In genomic region chr17:41404024-41404651, GRCh38 we compare ENCODE assay signal across 8 cellular contexts. TPM values are rescaled to one million over a fixed set of nuclear protein-coding genes. Genes with fewer than 3 reads are reported as not detected.
DNase-seq lines count a peak whose midpoint lies in the region; ATAC-seq, FAIRE-seq and TF ChIP-seq lines count a peak whose summit lies in the region.

No MANE protein-coding gene starts in this region.

- WGBS in GM12878 (ENCODE audit: insufficient coverage, insufficient replicate concordance, low lambda C conversion rate, missing lambda C conversion rate): 6% methylated on average over 7 of the region's 7 CpGs
- WGBS in sigmoid colon, 2 donors: 56 to 67% methylated on average over 7 of the region's 7 CpGs

- SMC1A ChIA-PET in GM12878 (lab: Charles Lee; ENCODE audit: uncharacterized antibody, unreplicated experiment): interaction anchor here (0.9 to 1.1 kb wide), 3 partner anchors 13 to 788 kb away, joined by 3 read pairs; no protein-coding TSS in a partner anchor

- FAIRE-seq in H54 (lab: Jason Lieb, UNC): no peak
- FAIRE-seq in GM12878 (lab: Jason Lieb, UNC): no peak

- no peak overlapping the region for H3K9ac ChIP-seq in GM12878 (ENCODE audit: control insufficient read depth, insufficient read depth, low read length)

- in situ Hi-C loops in GM12878 (cut with MboI): no loop called here

- BruUV-seq in GM12878 (replicated peaks; lab: Mats Ljungman, UMichigan): no TSS peak

- TF ChIP-seq RAD21 in GM12878 (IDR thresholded peaks at IDR 0.05; ENCODE audit: insufficient read depth, low read depth, low read length): no peak

- no peak for TF ChIP-seq POLR2A in H54 (IDR thresholded peaks at IDR 0.05; ENCODE audit: low read depth, low read length)
- TF ChIP-seq POLR2A in GM12878 (IDR thresholded peaks at IDR 0.05; ENCODE audit: low read depth, low read length): no peak
- no peak for TF ChIP-seq POLR2A in sigmoid colon (IDR thresholded peaks at IDR 0.05)

- no peak overlapping the region for H3K27ac ChIP-seq in GM12878 (ENCODE audit: control insufficient read depth, insufficient read depth)
- H3K27ac ChIP-seq in sigmoid colon: peak overlapping the region in 1 of 4 donors; percentile 20

- DNase-seq in H54 (ENCODE audit: insufficient read length, low spot score): peak; percentile 74
- peak; percentile 100 for DNase-seq in RPMI7951 (ENCODE audit: low read depth)
- no peak for DNase-seq in GM12878 (ENCODE audit: low read depth, low spot score)
- DNase-seq in sciatic nerve (ENCODE audit: low spot score): no peak
- no peak for DNase-seq in occipital lobe (lab: John Stamatoyannopoulos, UW)
- DNase-seq in sigmoid colon: no peak

- CTCF ChIA-PET in GM12878 (lab: Yijun Ruan, JAX): interaction anchor here (0.7 to 1.8 kb wide), 3 partner anchors 10 to 13 kb away, joined by 3 to 6 read pairs (median 3); no protein-coding TSS in a partner anchor

- 0 out of 4 replicates have a peak, but pooled peaks cover 0 to 3% of the 10 kb centered on the region in 2 experiments for H3K27me3 ChIP-seq in GM12878 (replicated peaks in 1 of 2; ENCODE audit: control insufficient read depth in 2 of 2, insufficient read depth in 2 of 2, low read length in 1 of 2)
- no peaks in the 10 kb centered on the region for H3K27me3 ChIP-seq in sigmoid colon

- RAD21 ChIA-PET in GM12878 (lab: Charles Lee; ENCODE audit: unreplicated experiment): no interaction called here

- H3K9me3 ChIP-seq in GM12878 (replicated peaks; ENCODE audit: control insufficient read depth, insufficient read depth, low read length) (no peaks in the 10 kb centered on the region; the same call in 2 of the 3 replicates), sigmoid colon (no peaks in the 10 kb centered on the region)

- ATAC-seq in GM12878 (peak; percentile 38), sciatic nerve (peak; percentile 70), HG03439 (IDR thresholded peaks at IDR 0.05; ENCODE audit: unreplicated experiment) (no peak), GM19395 (IDR thresholded peaks at IDR 0.05; ENCODE audit: unreplicated experiment) (no peak)

- no peaks in the 10 kb centered on the region for H3K4me1 ChIP-seq in GM12878 (ENCODE audit: control insufficient read depth, insufficient read depth, low read length)
- no peaks in the 10 kb centered on the region for H3K4me1 ChIP-seq in sigmoid colon

- no peak overlapping the region for H2AFZ ChIP-seq in GM12878 (ENCODE audit: control insufficient read depth, low read depth, low read length)

- TF ChIP-seq CTCF in GM12878 (IDR thresholded peaks at IDR 0.05 in 2 of 3, conservative IDR thresholded peaks at IDR 0.05 in 1 of 3; ENCODE audit: control insufficient read depth in 2 of 3, extremely low read depth in 1 of 3, insufficient read depth in 1 of 3, low read depth in 3 of 3, low read length in 3 of 3) (no peak), sigmoid colon (IDR thresholded peaks at IDR 0.05) (no peak)

- POLR2A ChIA-PET in GM12878 (lab: Charles Lee): no interaction called here

- intact Hi-C loops in GM12878 (cut with micrococcal nuclease; ENCODE audit: unreplicated experiment) (no loop called here), sciatic nerve (cut with DNase I) (no loop called here), sigmoid colon (cut with DNase I) (no loop called here)

- H4K20me1 ChIP-seq in GM12878 (ENCODE audit: control insufficient read depth, insufficient read depth): 0 out of 2 replicates have a peak, but pooled peaks cover 4% of the 10 kb centered on the region

- H3K36me3 ChIP-seq in GM12878 (ENCODE audit: control insufficient read depth in 2 of 2, insufficient read depth in 2 of 2, low read length in 1 of 2) (no peaks in the 10 kb centered on the region), sigmoid colon (no peaks in the 10 kb centered on the region)

- no peak overlapping the region for H3K4me3 ChIP-seq in GM12878
- H3K4me3 ChIP-seq in sigmoid colon: no peak overlapping the region

- H3K4me2 ChIP-seq in GM12878 (ENCODE audit: control insufficient read depth, insufficient read depth): no peak overlapping the region

- TF ChIP-seq EP300 in GM12878 (IDR thresholded peaks at IDR 0.05; ENCODE audit: borderline replicate concordance in 1 of 2, control insufficient read depth in 1 of 2, low read depth in 2 of 2, low read length in 2 of 2) (no peak), sigmoid colon (IDR thresholded peaks at IDR 0.05) (no peak)

- no peaks in the 10 kb centered on the region for H3K79me2 ChIP-seq in GM12878 (ENCODE audit: control insufficient read depth, insufficient read depth, low read length)

RNA-seq across cellular contexts. Expression of gene KRT31, which starts 6.7 kb away (rescaled TPM):
- total RNA-seq in RPMI7951 (2014; rRNA removed; shearing (Covaris generic)): not detected in 2 replicates
- not detected in 2 replicates for total RNA-seq in GM12878 (2013; cell fraction: nucleolus; rRNA removed)
- not detected in 2 replicates for total RNA-seq in GM12878 (2014; rRNA removed)
- total RNA-seq in GM12878 (2014; rRNA removed; fragmentation: Illumina TruSeq; extraction: Trizol): not detected in 2 replicates
- total RNA-seq in GM12878 (2021): not detected in 2 replicates
- polyA plus RNA-seq in GM12878 (2011; ENCODE audit: low read depth): not detected
- polyA plus RNA-seq in GM12878 (2011; rRNA removed): not detected in 2 replicates
- polyA plus RNA-seq in GM12878 (2011; cell fraction: cytosol; rRNA removed): not detected in 2 replicates
- not detected in 2 replicates for polyA plus RNA-seq in GM12878 (2011; cell fraction: nucleus; rRNA removed)
- polyA plus RNA-seq in GM12878 (2012): not detected in 2 replicates
- polyA plus RNA-seq in GM12878 (2014; fragmentation: Illumina TruSeq; extraction: Trizol): not detected in 2 replicates
- not detected for polyA plus RNA-seq in GM12878 (2014; fragmentation: Nextera tagmentation; extraction: Ambion mirVana)
- polyA plus RNA-seq in GM12878 (2014; rRNA removed): not detected in 2 replicates
- polyA plus RNA-seq in GM12878 (2016; fragmentation: Nextera tagmentation; extraction: Ambion mirVana): not detected
- not detected in 2 replicates for polyA minus RNA-seq in GM12878 (2011; rRNA and poly(A)+ RNA removed)
- polyA minus RNA-seq in GM12878 (2011; cell fraction: cytosol; rRNA and poly(A)+ RNA removed): not detected in 2 replicates
- polyA minus RNA-seq in GM12878 (2011; cell fraction: nucleus; rRNA and poly(A)+ RNA removed): not detected in 2 replicates
- not detected for total RNA-seq in sciatic nerve
- total RNA-seq in occipital lobe: 0.47 TPM
- not detected for total RNA-seq in sigmoid colon
- not detected for polyA plus RNA-seq in sigmoid colon

RNA-seq across cellular contexts. Expression of gene KRT37, which starts 20.2 kb away (rescaled TPM):
- total RNA-seq in RPMI7951 (2014; rRNA removed; shearing (Covaris generic)): not detected in 2 replicates
- total RNA-seq in GM12878 (2013; cell fraction: nucleolus; rRNA removed): not detected in 2 replicates
- total RNA-seq in GM12878 (2014; rRNA removed) (not detected in 2 replicates), GM12878 (2014; rRNA removed; fragmentation: Illumina TruSeq; extraction: Trizol) (not detected in 2 replicates), GM12878 (2021) (not detected in 2 replicates), sciatic nerve (not detected), occipital lobe (not detected), sigmoid colon (not detected)
- polyA plus RNA-seq in GM12878 (2011; ENCODE audit: low read depth): not detected
- polyA plus RNA-seq in GM12878 (2011; rRNA removed) (not detected in 2 replicates), GM12878 (2014; fragmentation: Illumina TruSeq; extraction: Trizol) (not detected in 2 replicates), GM12878 (2014; fragmentation: Nextera tagmentation; extraction: Ambion mirVana) (not detected), GM12878 (2014; rRNA removed) (not detected in 2 replicates), GM12878 (2016; fragmentation: Nextera tagmentation; extraction: Ambion mirVana) (not detected), sigmoid colon (not detected)
- not detected in 2 replicates for polyA plus RNA-seq in GM12878 (2011; cell fraction: cytosol; rRNA removed)
- not detected in 2 replicates for polyA plus RNA-seq in GM12878 (2011; cell fraction: nucleus; rRNA removed)
- polyA plus RNA-seq in GM12878 (2012): not detected in 2 replicates
- not detected in 2 replicates for polyA minus RNA-seq in GM12878 (2011; rRNA and poly(A)+ RNA removed)
- not detected in 2 replicates for polyA minus RNA-seq in GM12878 (2011; cell fraction: cytosol; rRNA and poly(A)+ RNA removed)
- polyA minus RNA-seq in GM12878 (2011; cell fraction: nucleus; rRNA and poly(A)+ RNA removed): not detected in 2 replicates

RNA-seq across cellular contexts. Expression of gene KRT34, which starts 22.0 kb away (rescaled TPM):
- not detected in 2 replicates for total RNA-seq in RPMI7951 (2014; rRNA removed; shearing (Covaris generic))
- not detected in 2 replicates for total RNA-seq in GM12878 (2013; cell fraction: nucleolus; rRNA removed)
- total RNA-seq in GM12878 (2014; rRNA removed): not detected in 2 replicates
- total RNA-seq in GM12878 (2014; rRNA removed; fragmentation: Illumina TruSeq; extraction: Trizol): not detected in 2 replicates
- total RNA-seq in GM12878 (2021): not detected in 2 replicates
- not detected for polyA plus RNA-seq in GM12878 (2011; ENCODE audit: low read depth)
- polyA plus RNA-seq in GM12878 (2011; rRNA removed): not detected in 2 replicates
- polyA plus RNA-seq in GM12878 (2011; cell fraction: cytosol; rRNA removed): not detected in 2 replicates
- polyA plus RNA-seq in GM12878 (2011; cell fraction: nucleus; rRNA removed): not detected in 2 replicates
- not detected in 2 replicates for polyA plus RNA-seq in GM12878 (2012)
- polyA plus RNA-seq in GM12878 (2014; fragmentation: Illumina TruSeq; extraction: Trizol): not detected in 2 replicates
- not detected for polyA plus RNA-seq in GM12878 (2014; fragmentation: Nextera tagmentation; extraction: Ambion mirVana)
- 0.05 TPM in 1 of 2 replicates, not detected in the other for polyA plus RNA-seq in GM12878 (2014; rRNA removed)
- not detected for polyA plus RNA-seq in GM12878 (2016; fragmentation: Nextera tagmentation; extraction: Ambion mirVana)
- not detected in 2 replicates for polyA minus RNA-seq in GM12878 (2011; rRNA and poly(A)+ RNA removed)
- not detected in 2 replicates for polyA minus RNA-seq in GM12878 (2011; cell fraction: cytosol; rRNA and poly(A)+ RNA removed)
- polyA minus RNA-seq in GM12878 (2011; cell fraction: nucleus; rRNA and poly(A)+ RNA removed): not detected in 2 replicates
- total RNA-seq in sciatic nerve: not detected
- total RNA-seq in occipital lobe: 0.31 TPM
- not detected for total RNA-seq in sigmoid colon
- not detected for polyA plus RNA-seq in sigmoid colon

RNA-seq across cellular contexts. Expression of gene KRT33B, which starts 34.5 kb away (rescaled TPM):
- 0.24 TPM in 1 of 2 replicates, not detected in the other for total RNA-seq in RPMI7951 (2014; rRNA removed; shearing (Covaris generic))
- not detected in 2 replicates for total RNA-seq in GM12878 (2013; cell fraction: nucleolus; rRNA removed)
- total RNA-seq in GM12878 (2014; rRNA removed) (not detected in 2 replicates), GM12878 (2014; rRNA removed; fragmentation: Illumina TruSeq; extraction: Trizol) (not detected in 2 replicates), GM12878 (2021) (not detected in 2 replicates), sciatic nerve (not detected), occipital lobe (not detected), sigmoid colon (not detected)
- not detected for polyA plus RNA-seq in GM12878 (2011; ENCODE audit: low read depth)
- polyA plus RNA-seq in GM12878 (2011; rRNA removed) (not detected in 2 replicates), GM12878 (2014; fragmentation: Illumina TruSeq; extraction: Trizol) (not detected in 2 replicates), GM12878 (2014; fragmentation: Nextera tagmentation; extraction: Ambion mirVana) (not detected), GM12878 (2014; rRNA removed) (not detected in 2 replicates), GM12878 (2016; fragmentation: Nextera tagmentation; extraction: Ambion mirVana) (not detected), sigmoid colon (not detected)
- polyA plus RNA-seq in GM12878 (2011; cell fraction: cytosol; rRNA removed): not detected in 2 replicates
- polyA plus RNA-seq in GM12878 (2011; cell fraction: nucleus; rRNA removed): not detected in 2 replicates
- polyA plus RNA-seq in GM12878 (2012): not detected in 2 replicates
- polyA minus RNA-seq in GM12878 (2011; rRNA and poly(A)+ RNA removed): not detected in 2 replicates
- not detected in 2 replicates for polyA minus RNA-seq in GM12878 (2011; cell fraction: cytosol; rRNA and poly(A)+ RNA removed)
- polyA minus RNA-seq in GM12878 (2011; cell fraction: nucleus; rRNA and poly(A)+ RNA removed): not detected in 2 replicates

RNA-seq across cellular contexts. Expression of gene KRT38, which starts 36.6 kb away (rescaled TPM):
- total RNA-seq in RPMI7951 (2014; rRNA removed; shearing (Covaris generic)): not detected in 2 replicates
- total RNA-seq in GM12878 (2013; cell fraction: nucleolus; rRNA removed): not detected in 2 replicates
- not detected in 2 replicates for total RNA-seq in GM12878 (2014; rRNA removed)
- total RNA-seq in GM12878 (2014; rRNA removed; fragmentation: Illumina TruSeq; extraction: Trizol): not detected in 2 replicates
- not detected in 2 replicates for total RNA-seq in GM12878 (2021)
- not detected for polyA plus RNA-seq in GM12878 (2011; ENCODE audit: low read depth)
- polyA plus RNA-seq in GM12878 (2011; rRNA removed): not detected in 2 replicates
- not detected in 2 replicates for polyA plus RNA-seq in GM12878 (2011; cell fraction: cytosol; rRNA removed)
- polyA plus RNA-seq in GM12878 (2011; cell fraction: nucleus; rRNA removed): not detected in 2 replicates
- polyA plus RNA-seq in GM12878 (2012): not detected in 2 replicates
- polyA plus RNA-seq in GM12878 (2014; fragmentation: Illumina TruSeq; extraction: Trizol): not detected in 2 replicates
- not detected for polyA plus RNA-seq in GM12878 (2014; fragmentation: Nextera tagmentation; extraction: Ambion mirVana)
- polyA plus RNA-seq in GM12878 (2014; rRNA removed): 0.04 TPM in 1 of 2 replicates, not detected in the other
- polyA plus RNA-seq in GM12878 (2016; fragmentation: Nextera tagmentation; extraction: Ambion mirVana): not detected
- polyA minus RNA-seq in GM12878 (2011; rRNA and poly(A)+ RNA removed): not detected in 2 replicates
- not detected in 2 replicates for polyA minus RNA-seq in GM12878 (2011; cell fraction: cytosol; rRNA and poly(A)+ RNA removed)
- not detected in 2 replicates for polyA minus RNA-seq in GM12878 (2011; cell fraction: nucleus; rRNA and poly(A)+ RNA removed)
- total RNA-seq in sciatic nerve: not detected
- not detected for total RNA-seq in occipital lobe
- total RNA-seq in sigmoid colon: not detected
- not detected for polyA plus RNA-seq in sigmoid colon

Comparison
In these comparisons a context has a peak if more than half of its experiments do, and no peak if none do; other contexts are left out.
1. DNase-seq: peak in H54 (single experiment) and RPMI7951 (single experiment); none in GM12878 (single experiment), sciatic nerve (single experiment), occipital lobe (single experiment) and sigmoid colon (single experiment).
2. ATAC-seq: peak in GM12878 (single experiment) and sciatic nerve (single experiment); none in HG03439 (single experiment) and GM19395 (single experiment).